1 cellular context compared by ENCODE assay signal in genomic region chr17:50693041-50693682, GRCh38.
A peak's percentile ranks its signal among the peaks of the same experiment; 100 is the strongest.
TF ChIP-seq lines count a peak whose summit lies in the region.

No MANE protein-coding gene starts in this region.

TF ChIP-seq in HepG2, 621 proteins besides CTCF, POLR2A, EP300 and RAD21 (continued from another document):
- TF ChIP-seq PRDM4 (CRISPR knock-in tag; IDR thresholded peaks at IDR 0.05; ENCODE audit: borderline replicate concordance) = no peak
- no peak for TF ChIP-seq GZF1 (CRISPR knock-in tag; IDR thresholded peaks at IDR 0.05)
- TF ChIP-seq RBM39 (IDR thresholded peaks at IDR 0.05; ENCODE audit: low read depth, low read length, poor library complexity, severe bottlenecking) = no peak
- TF ChIP-seq E2F1 (CRISPR knock-in tag; IDR thresholded peaks at IDR 0.05) = no peak
- no peak for TF ChIP-seq RAD51 (IDR thresholded peaks at IDR 0.05; ENCODE audit: borderline replicate concordance)
- TF ChIP-seq RELA (CRISPR knock-in tag; IDR thresholded peaks at IDR 0.05) = no peak
- no peak for TF ChIP-seq NONO (IDR thresholded peaks at IDR 0.05)
- no peak for TF ChIP-seq NONO (CRISPR knock-in tag; conservative IDR thresholded peaks at IDR 0.05)
- no peak for TF ChIP-seq ZNF484 (CRISPR knock-in tag; IDR thresholded peaks at IDR 0.05; ENCODE audit: borderline replicate concordance, low read depth)
- no peak for TF ChIP-seq ZNF337 (CRISPR knock-in tag; IDR thresholded peaks at IDR 0.05; ENCODE audit: borderline replicate concordance, low read depth)
- no peak; the same call in 1 of the 2 replicates for TF ChIP-seq ZFX (CRISPR knock-in tag; IDR thresholded peaks at IDR 0.05; ENCODE audit: low read depth)
- TF ChIP-seq YEATS4 (CRISPR knock-in tag; IDR thresholded peaks at IDR 0.05; ENCODE audit: borderline replicate concordance) = no peak
- no peak for TF ChIP-seq CAMTA2 (CRISPR knock-in tag; IDR thresholded peaks at IDR 0.05; ENCODE audit: borderline replicate concordance)
- TF ChIP-seq ZNF709 (CRISPR knock-in tag; IDR thresholded peaks at IDR 0.05) = no peak
- TF ChIP-seq SOX6 (IDR thresholded peaks at IDR 0.05) = no peak
- peak; percentile 89 for TF ChIP-seq SOX6 (CRISPR knock-in tag; IDR thresholded peaks at IDR 0.05)
- TF ChIP-seq GTF2F1 (IDR thresholded peaks at IDR 0.05; ENCODE audit: low read length) = no peak
- TF ChIP-seq SMC3 (IDR thresholded peaks at IDR 0.05; ENCODE audit: low read length) = no peak
- TF ChIP-seq ZFP36 (IDR thresholded peaks at IDR 0.05; ENCODE audit: borderline replicate concordance, low read depth, low read length, partially characterized antibody) = no peak
- TF ChIP-seq KLF9 (CRISPR knock-in tag; IDR thresholded peaks at IDR 0.05; ENCODE audit: low read depth) = no peak
- no peak for TF ChIP-seq HMGXB3 (CRISPR knock-in tag; IDR thresholded peaks at IDR 0.05; ENCODE audit: borderline replicate concordance)
- TF ChIP-seq ATF1 (CRISPR knock-in tag; IDR thresholded peaks at IDR 0.05) = no peak
- TF ChIP-seq SETDB1 (CRISPR knock-in tag; IDR thresholded peaks at IDR 0.05; ENCODE audit: borderline replicate concordance) = no peak
- peak; percentile 83 for TF ChIP-seq TBX3 (IDR thresholded peaks at IDR 0.05; ENCODE audit: borderline replicate concordance)
- TF ChIP-seq ZNF850 (CRISPR knock-in tag; conservative IDR thresholded peaks at IDR 0.05) = no peak
- TF ChIP-seq ESRRA (CRISPR knock-in tag; IDR thresholded peaks at IDR 0.05; ENCODE audit: low read depth) = no peak
- TF ChIP-seq ZNF280B (CRISPR knock-in tag; IDR thresholded peaks at IDR 0.05; ENCODE audit: borderline replicate concordance) = no peak
- no peak for TF ChIP-seq SCMH1 (CRISPR knock-in tag; IDR thresholded peaks at IDR 0.05; ENCODE audit: borderline replicate concordance)
- no peak for TF ChIP-seq TRAFD1 (CRISPR knock-in tag; IDR thresholded peaks at IDR 0.05; ENCODE audit: borderline replicate concordance)
- no peak for TF ChIP-seq HOXD1 (CRISPR knock-in tag; IDR thresholded peaks at IDR 0.05)
- TF ChIP-seq XRCC5 (optimal IDR thresholded peaks at IDR 0.05; ENCODE audit: low read length) = no peak
- no peak for TF ChIP-seq HNRNPL (IDR thresholded peaks at IDR 0.05; ENCODE audit: low read depth, low read length)
